In the genomic region with DNA sequence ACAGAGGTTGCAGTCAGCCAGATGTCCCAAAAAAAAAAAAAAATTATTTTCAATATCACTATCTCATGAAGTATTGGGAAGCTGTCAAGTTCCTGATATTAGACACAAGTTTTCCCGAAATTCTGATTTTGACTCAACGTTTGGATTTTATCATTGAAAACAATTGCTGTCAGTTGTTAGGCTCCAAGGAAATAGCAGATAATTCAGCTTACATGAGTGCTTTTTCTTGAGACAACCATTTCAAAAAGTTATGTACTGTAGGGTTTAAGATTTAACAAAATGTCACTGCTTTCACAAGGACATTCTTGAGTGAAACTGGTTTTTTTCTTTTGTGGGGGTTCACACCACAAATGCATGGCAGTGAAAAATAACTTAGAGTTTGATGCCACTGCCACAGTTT, we compare ENCODE assay signal across 2 cellular contexts.
A peak's percentile ranks its signal among the peaks of the same experiment; 100 is the strongest.
TF ChIP-seq lines count a peak whose summit lies in the region.

No MANE protein-coding gene starts in this region.

TF ChIP-seq in GM23338, 12 proteins besides CTCF, POLR2A, EP300 and RAD21 (continues in another document):
- TF ChIP-seq ZNF331 (CRISPR knock-in tag; IDR thresholded peaks at IDR 0.05; ENCODE audit: low read depth) = no peak
- TF ChIP-seq POLR2AphosphoS5 (IDR thresholded peaks at IDR 0.05; ENCODE audit: low read depth) = no peak
- TF ChIP-seq STAT1 (IDR thresholded peaks at IDR 0.05; ENCODE audit: unreplicated experiment) = no peak
- no peak for TF ChIP-seq EZH2phosphoT487 (IDR thresholded peaks at IDR 0.05; ENCODE audit: unreplicated experiment)
- TF ChIP-seq EZH2 (IDR thresholded peaks at IDR 0.05; ENCODE audit: low read depth, unreplicated experiment) = no peak
- TF ChIP-seq, protein P1, sequence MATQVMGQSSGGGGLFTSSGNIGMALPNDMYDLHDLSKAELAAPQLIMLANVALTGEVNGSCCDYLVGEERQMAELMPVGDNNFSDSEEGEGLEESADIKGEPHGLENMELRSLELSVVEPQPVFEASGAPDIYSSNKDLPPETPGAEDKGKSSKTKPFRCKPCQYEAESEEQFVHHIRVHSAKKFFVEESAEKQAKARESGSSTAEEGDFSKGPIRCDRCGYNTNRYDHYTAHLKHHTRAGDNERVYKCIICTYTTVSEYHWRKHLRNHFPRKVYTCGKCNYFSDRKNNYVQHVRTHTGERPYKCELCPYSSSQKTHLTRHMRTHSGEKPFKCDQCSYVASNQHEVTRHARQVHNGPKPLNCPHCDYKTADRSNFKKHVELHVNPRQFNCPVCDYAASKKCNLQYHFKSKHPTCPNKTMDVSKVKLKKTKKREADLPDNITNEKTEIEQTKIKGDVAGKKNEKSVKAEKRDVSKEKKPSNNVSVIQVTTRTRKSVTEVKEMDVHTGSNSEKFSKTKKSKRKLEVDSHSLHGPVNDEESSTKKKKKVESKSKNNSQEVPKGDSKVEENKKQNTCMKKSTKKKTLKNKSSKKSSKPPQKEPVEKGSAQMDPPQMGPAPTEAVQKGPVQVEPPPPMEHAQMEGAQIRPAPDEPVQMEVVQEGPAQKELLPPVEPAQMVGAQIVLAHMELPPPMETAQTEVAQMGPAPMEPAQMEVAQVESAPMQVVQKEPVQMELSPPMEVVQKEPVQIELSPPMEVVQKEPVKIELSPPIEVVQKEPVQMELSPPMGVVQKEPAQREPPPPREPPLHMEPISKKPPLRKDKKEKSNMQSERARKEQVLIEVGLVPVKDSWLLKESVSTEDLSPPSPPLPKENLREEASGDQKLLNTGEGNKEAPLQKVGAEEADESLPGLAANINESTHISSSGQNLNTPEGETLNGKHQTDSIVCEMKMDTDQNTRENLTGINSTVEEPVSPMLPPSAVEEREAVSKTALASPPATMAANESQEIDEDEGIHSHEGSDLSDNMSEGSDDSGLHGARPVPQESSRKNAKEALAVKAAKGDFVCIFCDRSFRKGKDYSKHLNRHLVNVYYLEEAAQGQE (IDR thresholded peaks at IDR 0.05; ENCODE audit: unreplicated experiment) = no peak
- TF ChIP-seq NANOG (IDR thresholded peaks at IDR 0.05; ENCODE audit: borderline replicate concordance) = no peak
- TF ChIP-seq, protein P2, sequence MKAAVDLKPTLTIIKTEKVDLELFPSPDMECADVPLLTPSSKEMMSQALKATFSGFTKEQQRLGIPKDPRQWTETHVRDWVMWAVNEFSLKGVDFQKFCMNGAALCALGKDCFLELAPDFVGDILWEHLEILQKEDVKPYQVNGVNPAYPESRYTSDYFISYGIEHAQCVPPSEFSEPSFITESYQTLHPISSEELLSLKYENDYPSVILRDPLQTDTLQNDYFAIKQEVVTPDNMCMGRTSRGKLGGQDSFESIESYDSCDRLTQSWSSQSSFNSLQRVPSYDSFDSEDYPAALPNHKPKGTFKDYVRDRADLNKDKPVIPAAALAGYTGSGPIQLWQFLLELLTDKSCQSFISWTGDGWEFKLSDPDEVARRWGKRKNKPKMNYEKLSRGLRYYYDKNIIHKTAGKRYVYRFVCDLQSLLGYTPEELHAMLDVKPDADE (IDR thresholded peaks at IDR 0.05) = no peak
- TF ChIP-seq, protein P3, sequence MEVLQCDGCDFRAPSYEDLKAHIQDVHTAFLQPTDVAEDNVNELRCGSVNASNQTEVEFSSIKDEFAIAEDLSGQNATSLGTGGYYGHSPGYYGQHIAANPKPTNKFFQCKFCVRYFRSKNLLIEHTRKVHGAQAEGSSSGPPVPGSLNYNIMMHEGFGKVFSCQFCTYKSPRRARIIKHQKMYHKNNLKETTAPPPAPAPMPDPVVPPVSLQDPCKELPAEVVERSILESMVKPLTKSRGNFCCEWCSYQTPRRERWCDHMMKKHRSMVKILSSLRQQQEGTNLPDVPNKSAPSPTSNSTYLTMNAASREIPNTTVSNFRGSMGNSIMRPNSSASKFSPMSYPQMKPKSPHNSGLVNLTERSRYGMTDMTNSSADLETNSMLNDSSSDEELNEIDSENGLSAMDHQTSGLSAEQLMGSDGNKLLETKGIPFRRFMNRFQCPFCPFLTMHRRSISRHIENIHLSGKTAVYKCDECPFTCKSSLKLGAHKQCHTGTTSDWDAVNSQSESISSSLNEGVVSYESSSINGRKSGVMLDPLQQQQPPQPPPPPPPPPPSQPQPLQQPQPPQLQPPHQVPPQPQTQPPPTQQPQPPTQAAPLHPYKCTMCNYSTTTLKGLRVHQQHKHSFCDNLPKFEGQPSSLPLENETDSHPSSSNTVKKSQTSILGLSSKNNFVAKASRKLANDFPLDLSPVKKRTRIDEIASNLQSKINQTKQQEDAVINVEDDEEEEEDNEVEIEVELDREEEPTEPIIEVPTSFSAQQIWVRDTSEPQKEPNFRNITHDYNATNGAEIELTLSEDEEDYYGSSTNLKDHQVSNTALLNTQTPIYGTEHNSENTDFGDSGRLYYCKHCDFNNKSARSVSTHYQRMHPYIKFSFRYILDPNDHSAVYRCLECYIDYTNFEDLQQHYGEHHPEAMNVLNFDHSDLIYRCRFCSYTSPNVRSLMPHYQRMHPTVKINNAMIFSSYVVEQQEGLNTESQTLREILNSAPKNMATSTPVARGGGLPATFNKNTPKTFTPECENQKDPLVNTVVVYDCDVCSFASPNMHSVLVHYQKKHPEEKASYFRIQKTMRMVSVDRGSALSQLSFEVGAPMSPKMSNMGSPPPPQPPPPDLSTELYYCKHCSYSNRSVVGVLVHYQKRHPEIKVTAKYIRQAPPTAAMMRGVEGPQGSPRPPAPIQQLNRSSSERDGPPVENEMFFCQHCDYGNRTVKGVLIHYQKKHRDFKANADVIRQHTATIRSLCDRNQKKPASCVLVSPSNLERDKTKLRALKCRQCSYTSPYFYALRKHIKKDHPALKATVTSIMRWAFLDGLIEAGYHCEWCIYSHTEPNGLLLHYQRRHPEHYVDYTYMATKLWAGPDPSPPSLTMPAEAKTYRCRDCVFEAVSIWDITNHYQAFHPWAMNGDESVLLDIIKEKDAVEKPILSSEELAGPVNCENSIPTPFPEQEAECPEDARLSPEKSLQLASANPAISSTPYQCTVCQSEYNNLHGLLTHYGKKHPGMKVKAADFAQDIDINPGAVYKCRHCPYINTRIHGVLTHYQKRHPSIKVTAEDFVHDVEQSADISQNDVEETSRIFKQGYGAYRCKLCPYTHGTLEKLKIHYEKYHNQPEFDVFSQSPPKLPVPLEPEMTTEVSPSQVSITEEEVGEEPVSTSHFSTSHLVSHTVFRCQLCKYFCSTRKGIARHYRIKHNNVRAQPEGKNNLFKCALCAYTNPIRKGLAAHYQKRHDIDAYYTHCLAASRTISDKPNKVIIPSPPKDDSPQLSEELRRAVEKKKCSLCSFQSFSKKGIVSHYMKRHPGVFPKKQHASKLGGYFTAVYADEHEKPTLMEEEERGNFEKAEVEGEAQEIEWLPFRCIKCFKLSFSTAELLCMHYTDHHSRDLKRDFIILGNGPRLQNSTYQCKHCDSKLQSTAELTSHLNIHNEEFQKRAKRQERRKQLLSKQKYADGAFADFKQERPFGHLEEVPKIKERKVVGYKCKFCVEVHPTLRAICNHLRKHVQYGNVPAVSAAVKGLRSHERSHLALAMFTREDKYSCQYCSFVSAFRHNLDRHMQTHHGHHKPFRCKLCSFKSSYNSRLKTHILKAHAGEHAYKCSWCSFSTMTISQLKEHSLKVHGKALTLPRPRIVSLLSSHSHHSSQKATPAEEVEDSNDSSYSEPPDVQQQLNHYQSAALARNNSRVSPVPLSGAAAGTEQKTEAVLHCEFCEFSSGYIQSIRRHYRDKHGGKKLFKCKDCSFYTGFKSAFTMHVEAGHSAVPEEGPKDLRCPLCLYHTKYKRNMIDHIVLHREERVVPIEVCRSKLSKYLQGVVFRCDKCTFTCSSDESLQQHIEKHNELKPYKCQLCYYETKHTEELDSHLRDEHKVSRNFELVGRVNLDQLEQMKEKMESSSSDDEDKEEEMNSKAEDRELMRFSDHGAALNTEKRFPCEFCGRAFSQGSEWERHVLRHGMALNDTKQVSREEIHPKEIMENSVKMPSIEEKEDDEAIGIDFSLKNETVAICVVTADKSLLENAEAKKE (CRISPR knock-in tag; IDR thresholded peaks at IDR 0.05) = no peak
- no peak for TF ChIP-seq CREB1 (CRISPR knock-in tag; IDR thresholded peaks at IDR 0.05; ENCODE audit: low read depth)

TF ChIP-seq in K562, 482 proteins besides CTCF, POLR2A, EP300 and RAD21:
- TF ChIP-seq SAFB2 (IDR thresholded peaks at IDR 0.05; ENCODE audit: borderline replicate concordance, low read depth, low read length, severe bottlenecking) (no peak), ZNF551 (CRISPR knock-in tag; IDR thresholded peaks at IDR 0.05) (0 out of 2 replicates have a peak, but pooled peaks have one; percentile 60), SRF (CRISPR knock-in tag; IDR thresholded peaks at IDR 0.05) (no peak), PML (IDR thresholded peaks at IDR 0.05; ENCODE audit: low read length) (0 out of 2 replicates have a peak, but pooled peaks have one; percentile 18), SUPT5H (IDR thresholded peaks at IDR 0.05) (0 out of 2 replicates have a peak, but pooled peaks have one; percentile 13), PHF20 (IDR thresholded peaks at IDR 0.05; ENCODE audit: partially characterized antibody) (no peak), ZNF707 (CRISPR knock-in tag; conservative IDR thresholded peaks at IDR 0.05) (no peak), ZNF12 (CRISPR knock-in tag; IDR thresholded peaks at IDR 0.05) (no peak), POLR2G (IDR thresholded peaks at IDR 0.05; ENCODE audit: low read depth, low read length) (peak; percentile 5; the same call in 1 of the 2 replicates), RBM22 (IDR thresholded peaks at IDR 0.05; ENCODE audit: low read depth, low read length, poor library complexity, severe bottlenecking) (peak; percentile 23)
- TF ChIP-seq, protein P4, sequence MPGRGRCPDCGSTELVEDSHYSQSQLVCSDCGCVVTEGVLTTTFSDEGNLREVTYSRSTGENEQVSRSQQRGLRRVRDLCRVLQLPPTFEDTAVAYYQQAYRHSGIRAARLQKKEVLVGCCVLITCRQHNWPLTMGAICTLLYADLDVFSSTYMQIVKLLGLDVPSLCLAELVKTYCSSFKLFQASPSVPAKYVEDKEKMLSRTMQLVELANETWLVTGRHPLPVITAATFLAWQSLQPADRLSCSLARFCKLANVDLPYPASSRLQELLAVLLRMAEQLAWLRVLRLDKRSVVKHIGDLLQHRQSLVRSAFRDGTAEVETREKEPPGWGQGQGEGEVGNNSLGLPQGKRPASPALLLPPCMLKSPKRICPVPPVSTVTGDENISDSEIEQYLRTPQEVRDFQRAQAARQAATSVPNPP (IDR thresholded peaks at IDR 0.05; ENCODE audit: borderline replicate concordance, insufficient read depth, insufficient read length) = no peak
- TF ChIP-seq, protein P5, sequence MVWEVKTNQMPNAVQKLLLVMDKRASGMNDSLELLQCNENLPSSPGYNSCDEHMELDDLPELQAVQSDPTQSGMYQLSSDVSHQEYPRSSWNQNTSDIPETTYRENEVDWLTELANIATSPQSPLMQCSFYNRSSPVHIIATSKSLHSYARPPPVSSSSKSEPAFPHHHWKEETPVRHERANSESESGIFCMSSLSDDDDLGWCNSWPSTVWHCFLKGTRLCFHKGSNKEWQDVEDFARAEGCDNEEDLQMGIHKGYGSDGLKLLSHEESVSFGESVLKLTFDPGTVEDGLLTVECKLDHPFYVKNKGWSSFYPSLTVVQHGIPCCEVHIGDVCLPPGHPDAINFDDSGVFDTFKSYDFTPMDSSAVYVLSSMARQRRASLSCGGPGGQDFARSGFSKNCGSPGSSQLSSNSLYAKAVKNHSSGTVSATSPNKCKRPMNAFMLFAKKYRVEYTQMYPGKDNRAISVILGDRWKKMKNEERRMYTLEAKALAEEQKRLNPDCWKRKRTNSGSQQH (CRISPR knock-in tag; IDR thresholded peaks at IDR 0.05) = no peak
